Comparison of ENCODE assay signal across 23 cellular contexts in genomic region chr17:69912819-69913218, GRCh38.
DNase-seq lines count a peak whose midpoint lies in the region; ATAC-seq and TF ChIP-seq lines count a peak whose summit lies in the region.
"Had no signal": no experiment of that assay in that cellular context is flagged by ENCODE, and none has a peak within 500 bp of the region (broad histone marks: within the 10 kb centered on the region; RNA-seq: fewer than 3 reads in every experiment).

No MANE protein-coding gene starts in this region.

- WGBS in GM23248 (ENCODE audit: low coverage in 1 of 2, low lambda C conversion rate in 2 of 2, missing lambda C conversion rate in 2 of 2), 2 experiments, result 76 to 81% methylated on average over 3 of the region's 3 CpGs
- WGBS in mesenchymal stem cell, result 100% methylated on average over 2 of the region's 3 CpGs

- H3K9ac ChIP-seq in GM23248, result no peak overlapping the region
- peak overlapping the region; percentile 84 for H3K9ac ChIP-seq in mesenchymal stem cell (ENCODE audit: low read length)
- peak overlapping the region in 2 of 3 donors; percentile 20 to 26 for H3K9ac ChIP-seq in skeletal muscle tissue (ENCODE audit: low read depth in 1 of 3, low read length in 3 of 3)

- no peaks in the 10 kb centered on the region for H3K9me3 ChIP-seq in GM23248 (ENCODE audit: low read depth)
- no peaks in the 10 kb centered on the region for H3K9me3 ChIP-seq in ascending aorta
- H3K9me3 ChIP-seq in mesenchymal stem cell (ENCODE audit: control insufficient read depth, low read length), result no peaks in the 10 kb centered on the region
- no peaks in the 10 kb centered on the region for H3K9me3 ChIP-seq in skeletal muscle tissue (ENCODE audit: control insufficient read depth in 3 of 3, low read length in 3 of 3)
- H3K9me3 ChIP-seq: BE2C, right lobe of liver had no signal

- no peak overlapping the region for H4K91ac ChIP-seq in mesenchymal stem cell (ENCODE audit: low read length)

- no peak overlapping the region for H3K27ac ChIP-seq in GM23248
- H3K27ac ChIP-seq in ascending aorta, result peak overlapping the region; percentile 27 to 63
- H3K27ac ChIP-seq in mesenchymal stem cell (ENCODE audit: low read length, poor library complexity, severe bottlenecking), result no peak overlapping the region
- peak overlapping the region; percentile 42 for H3K27ac ChIP-seq in skeletal muscle tissue (ENCODE audit: low read depth, low read length)
- H3K27ac ChIP-seq: right lobe of liver had no signal

- peak overlapping the region; percentile 34 for H3K4me2 ChIP-seq in GM23248 (ENCODE audit: unreplicated experiment)
- H3K4me2 ChIP-seq in mesenchymal stem cell (ENCODE audit: low read length, poor library complexity, severe bottlenecking), result no peak overlapping the region

- no peaks in the 10 kb centered on the region; the same call in 1 of the 2 replicates for H3K9me2 ChIP-seq in GM23248 (ENCODE audit: insufficient read depth)

- no peak overlapping the region for H3K4ac ChIP-seq in mesenchymal stem cell (ENCODE audit: low read depth in 1 of 2, low read length in 2 of 2)

- no peak overlapping the region for H2BK5ac ChIP-seq in mesenchymal stem cell (ENCODE audit: low read depth, low read length, poor library complexity, severe bottlenecking)

- H4K20me1 ChIP-seq in GM23248 (ENCODE audit: insufficient read depth), result no peaks in the 10 kb centered on the region

- intact Hi-C loops in ascending aorta (cut with DNase I), result loop anchor here (5.0 kb wide), 1 partner anchor 306 kb away; no protein-coding TSS in a partner anchor

- H2AK5ac ChIP-seq in mesenchymal stem cell (ENCODE audit: low read length, severe bottlenecking), result no peak overlapping the region

- H2BK15ac ChIP-seq in mesenchymal stem cell (ENCODE audit: low read depth, poor library complexity, severe bottlenecking), result no peak overlapping the region

- H3K18ac ChIP-seq in mesenchymal stem cell (ENCODE audit: low read depth in 1 of 2, low read length in 2 of 2), result peak overlapping the region in 1 of 2 experiments; percentile 12

- H3F3A ChIP-seq in GM23248 (ENCODE audit: insufficient read depth), result no peaks in the 10 kb centered on the region

- H3K27me3 ChIP-seq in GM23248 (replicated peaks; ENCODE audit: insufficient read depth), result no peaks in the 10 kb centered on the region
- no peaks in the 10 kb centered on the region for H3K27me3 ChIP-seq in ascending aorta
- H3K27me3 ChIP-seq in mesenchymal stem cell (ENCODE audit: control insufficient read depth in 1 of 2, insufficient read depth in 1 of 2, low read length in 2 of 2), result no peaks in the 10 kb centered on the region
- H3K27me3 ChIP-seq in skeletal muscle tissue (ENCODE audit: control insufficient read depth in 3 of 3, insufficient read depth in 3 of 3, low read length in 3 of 3), result no peaks in the 10 kb centered on the region
- H3K27me3 ChIP-seq: BE2C had no signal

- peaks cover 5% of the 10 kb centered on the region; the same call in 1 of the 2 replicates for H3K4me1 ChIP-seq in GM23248 (ENCODE audit: insufficient read depth)
- H3K4me1 ChIP-seq in ascending aorta, result peaks cover 0 to 2% of the 10 kb centered on the region in 2 donors
- H3K4me1 ChIP-seq in mesenchymal stem cell (ENCODE audit: control insufficient read depth, insufficient read depth, low read depth, low read length), result no peaks in the 10 kb centered on the region
- H3K4me1 ChIP-seq in skeletal muscle tissue (ENCODE audit: control insufficient read depth in 3 of 3, insufficient read depth in 3 of 3, low read length in 3 of 3), result no peaks in the 10 kb centered on the region
- H3K4me1 ChIP-seq: BE2C, right lobe of liver had no signal

- H2BK12ac ChIP-seq in mesenchymal stem cell (ENCODE audit: low read length in 2 of 2), result no peak overlapping the region

- DNase-seq in GM23248 (no peak), ascending aorta (ENCODE audit: low spot score in 2 of 2) (no peak), mesenchymal stem cell (no peak), DMS153 treated with DMSO at 0.1 percent for 48 hours (lab: John Stamatoyannopoulos, UW; ENCODE audit: unreplicated experiment) (no peak)
- no peak for DNase-seq in stimulated activated naive CD4-positive, alpha-beta T cell (lab: John Stamatoyannopoulos, UW)
- DNase-seq: activated B cell treated with CpG ODN at 0.5 μM for 24 hours; activated CD4-positive, alpha-beta memory T cell treated with anti-CD3 and anti-CD28 coated beads for 36 hours; activated CD8-positive, alpha-beta memory T cell treated with anti-CD3 and anti-CD28 coated beads, Interleukin-2, amount 50 U/mL, for 4 hours; BE2C; CD8-positive, alpha-beta memory T cell; central memory CD4-positive, alpha-beta T cell; DMS 273 treated with DMSO at 0.1 percent for 48 hours; glutamatergic neuron; NCI-H1105; NCI-H2029; NCI-H226; NCI-H69; right lobe of liver; stimulated activated CD4-positive, alpha-beta T cell treated with anti-CD3 and anti-CD28 coated beads, Interleukin-4, amount 100 ng/mL, for 24 hours had no signal

- H3K4me3 ChIP-seq in GM23248, result 0 out of 2 replicates have a peak overlapping the region, but pooled peaks have one; percentile 25
- peak overlapping the region; percentile 33 to 41 for H3K4me3 ChIP-seq in ascending aorta
- peak overlapping the region in 1 of 2 experiments; percentile 70 for H3K4me3 ChIP-seq in mesenchymal stem cell (ENCODE audit: insufficient read depth in 1 of 2, low read depth in 1 of 2, low read length in 2 of 2)
- H3K4me3 ChIP-seq in skeletal muscle tissue (ENCODE audit: low read length in 3 of 3), result no peak overlapping the region
- H3K4me3 ChIP-seq: right lobe of liver had no signal

- H3K79me2 ChIP-seq in GM23248 (ENCODE audit: insufficient read depth), result no peaks in the 10 kb centered on the region

- H2AFZ ChIP-seq in GM23248 (peak overlapping the region; percentile 60), mesenchymal stem cell (ENCODE audit: low read depth, low read length) (no peak overlapping the region)

- H3K79me1 ChIP-seq in mesenchymal stem cell (replicated peaks; ENCODE audit: low read length, poor library complexity, severe bottlenecking), result no peaks in the 10 kb centered on the region

- TF ChIP-seq CTCF in ascending aorta (IDR thresholded peaks at IDR 0.05), result no peak

- ATAC-seq in HG03196 (IDR thresholded peaks at IDR 0.05; ENCODE audit: unreplicated experiment) (no peak), GM19452 (IDR thresholded peaks at IDR 0.05; ENCODE audit: unreplicated experiment) (no peak)
- ATAC-seq: right lobe of liver; stimulated activated effector memory CD8-positive, alpha-beta T cell treated with anti-CD3 and anti-CD28 coated beads, Interleukin-12 subunit alpha, Interleukin-12 subunit beta, amount 100 ng/mL, for 72 hours had no signal

- no peak overlapping the region for H3K14ac ChIP-seq in mesenchymal stem cell (ENCODE audit: low read length in 2 of 2)

- no peak overlapping the region for H3K23ac ChIP-seq in mesenchymal stem cell (ENCODE audit: low read length in 2 of 2)

- H4K8ac ChIP-seq in mesenchymal stem cell (ENCODE audit: low read length), result no peak overlapping the region

- H3K36me3 ChIP-seq in GM23248 (ENCODE audit: low read depth), result no peaks in the 10 kb centered on the region
- H3K36me3 ChIP-seq in ascending aorta, result no peaks in the 10 kb centered on the region
- no peaks in the 10 kb centered on the region for H3K36me3 ChIP-seq in mesenchymal stem cell (ENCODE audit: control insufficient read depth in 1 of 2, insufficient read depth in 2 of 2, low read depth in 1 of 2, low read length in 2 of 2)
- H3K36me3 ChIP-seq in skeletal muscle tissue (ENCODE audit: control insufficient read depth in 3 of 3, insufficient read depth in 3 of 3, low read length in 3 of 3), result no peaks in the 10 kb centered on the region
- H3K36me3 ChIP-seq: BE2C, right lobe of liver had no signal

- in situ Hi-C loops in GM23248 (cut with MboI), result no loop called here

- no peak overlapping the region for H2BK120ac ChIP-seq in mesenchymal stem cell (ENCODE audit: low read depth, low read length)

Comparison
In these comparisons a context has a peak if more than half of its experiments do, and no peak if none do; other contexts are left out.
1. H3K27ac ChIP-seq: peak in ascending aorta (2 of 2) and skeletal muscle tissue (single experiment); none in GM23248 (single experiment) and mesenchymal stem cell (single experiment).
2. H3K4me3 ChIP-seq: peak in GM23248 (single experiment) and ascending aorta (2 of 2); none in skeletal muscle tissue (0 of 3).